Comparison of ENCODE assay signal across 16 cellular contexts in genomic region chr3:100503450-100503849, GRCh38.
"Had no signal": no experiment of that assay in that cellular context is flagged by ENCODE, and none has a peak within 500 bp of the region (broad histone marks: within the 10 kb centered on the region; RNA-seq: fewer than 3 reads in every experiment).

No MANE protein-coding gene starts in this region.

- ATAC-seq: activated CD4-positive, CD25-positive, alpha-beta regulatory T cell treated with anti-CD3 and anti-CD28 coated beads, Interleukin-2, amount 50 U/mL, for 24 hours; activated CD8-positive, alpha-beta memory T cell treated with anti-CD3 and anti-CD28 coated beads, Interleukin-2, amount 10 ng/mL, durations not matched to agents 7 days and 5 days had no signal

- H3K27ac ChIP-seq: breast epithelium, dorsolateral prefrontal cortex, sigmoid colon had no signal

- DNase-seq: activated CD4-positive, alpha-beta T cell treated with anti-CD3 and anti-CD28 coated beads, Interleukin-2, amount 50 U/mL, for 4 hours; activated CD8-positive, alpha-beta memory T cell treated with anti-CD3 and anti-CD28 coated beads, Interleukin-2, amount 10 ng/mL, durations not matched to agents 7 days and 5 days; activated effector memory CD4-positive, alpha-beta T cell treated with anti-CD3 and anti-CD28 coated beads, Interleukin-2, amount 50 U/mL, for 16 hours; activated naive CD8-positive, alpha-beta T cell treated with anti-CD3 and anti-CD28 coated beads, Interleukin-2, amount 10 ng/mL, durations not matched to agents 7 days and 5 days; activated T-cell treated with anti-CD3 and anti-CD28 coated beads, Interleukin-2, amount 50 U/mL, for 24 hours; aorta; dorsolateral prefrontal cortex; hypothalamus; kidney glomerular epithelial cell; sigmoid colon; stimulated activated CD4-positive, alpha-beta T cell treated with anti-CD3 and anti-CD28 coated beads, Interleukin-2, amount 100 ng/mL, for 24 hours; stimulated activated naive CD4-positive, alpha-beta T cell; substantia nigra; trophoblast cell had no signal

- H3K4me3 ChIP-seq: breast epithelium, dorsolateral prefrontal cortex, sigmoid colon had no signal
